13 cellular contexts compared by ENCODE assay signal in genomic region chr10:87658383-87658795, GRCh38. TPM values are rescaled to one million over a fixed set of nuclear protein-coding genes. Genes with fewer than 3 reads are reported as not detected.
A peak's percentile ranks its signal among the peaks of the same experiment; 100 is the strongest.
DNase-seq lines count a peak whose midpoint lies in the region; ATAC-seq, FAIRE-seq and TF ChIP-seq lines count a peak whose summit lies in the region.
"Had no signal": no experiment of that assay in that cellular context is flagged by ENCODE, and none has a peak within 500 bp of the region (broad histone marks: within the 10 kb centered on the region; RNA-seq: fewer than 3 reads in every experiment).

No MANE protein-coding gene starts in this region.

- H3K27ac ChIP-seq in HepG2 (ENCODE audit: extremely low read length, insufficient read depth, low read length): no peak overlapping the region

- no TSS peak for BruUV-seq in HepG2 (replicated peaks; lab: Mats Ljungman, UMichigan)

- peaks cover 26% of the 10 kb centered on the region for H3K4me1 ChIP-seq in HepG2 (ENCODE audit: insufficient read depth, low read length)

- peak overlapping the region; percentile 48 for H3K27ac Mint-ChIP-seq in mesothelial cell of epicardium
- H3K27ac Mint-ChIP-seq: CD4-positive, alpha-beta T cell had no signal

- intact Hi-C loops in HepG2 (cut with micrococcal nuclease; ENCODE audit: unreplicated experiment): loop anchor here (2.0 kb wide), 1 partner anchor 126 kb away; no protein-coding TSS in a partner anchor

- in situ Hi-C loops in HepG2 (cut with HindIII; ENCODE audit: extremely low pct_ligation_motif_present, low pct_unique_long_range_greater_than_20kb): loop anchor here (5.0 to 25.0 kb wide), 2 partner anchors 79 to 454 kb away; no protein-coding TSS in a partner anchor

- no peaks in the 10 kb centered on the region for H4K20me1 ChIP-seq in HepG2 (ENCODE audit: insufficient read depth, low read length)

- POLR2A ChIA-PET in HepG2 (lab: Yijun Ruan, JAX): no interaction called here

- no peak overlapping the region for H2AFZ ChIP-seq in HepG2 (ENCODE audit: low read length)

- no peaks in the 10 kb centered on the region for H3K9me3 Mint-ChIP-seq in mesothelial cell of epicardium
- H3K9me3 Mint-ChIP-seq: CD4-positive, alpha-beta T cell; endodermal cell had no signal

- H3K4me3 Mint-ChIP-seq in mesothelial cell of epicardium: no peak overlapping the region

- peaks cover 24% of the 10 kb centered on the region for H3K27me3 Mint-ChIP-seq in mesothelial cell of epicardium (ENCODE audit: low read depth)

- H3K9me3 ChIP-seq in HepG2 (ENCODE audit: low read length): no peaks in the 10 kb centered on the region

- peaks cover 5 to 31% of the 10 kb centered on the region in 2 experiments; a peak in 4 of 5 replicates for H3K27me3 ChIP-seq in HepG2 (ENCODE audit: control insufficient read depth in 1 of 2, insufficient read depth in 2 of 2, low read length in 2 of 2)

- CTCF ChIA-PET in HepG2 (lab: Yijun Ruan, JAX; ENCODE audit: low intra/inter-chr PET ratio, low total read pairs): no interaction called here

- no peak overlapping the region for H3K9ac ChIP-seq in HepG2 (ENCODE audit: insufficient read depth, low read depth, low read length)

- peak; percentile 41 for DNase-seq in DMS153 (lab: John Stamatoyannopoulos, UW)
- peak; percentile 81 for DNase-seq in NCI-H128 (lab: John Stamatoyannopoulos, UW; ENCODE audit: unreplicated experiment)
- DNase-seq in astrocyte of the hippocampus (ENCODE audit: low read depth, low spot score): peak; percentile 21
- no peak for DNase-seq in mesothelial cell of epicardium (ENCODE audit: low spot score in 2 of 2, unreplicated experiment in 2 of 2)
- no peak for DNase-seq in GM03348 (ENCODE audit: low spot score)
- DNase-seq in HepG2 (ENCODE audit: low spot score): no peak
- DNase-seq: CD4-positive, alpha-beta T cell; naive B cell; OCI-M1; T-helper 9 cell had no signal

- ATAC-seq in GM21786 (IDR thresholded peaks at IDR 0.05; ENCODE audit: unreplicated experiment) (no peak), HepG2 (no peak), GM19324 (IDR thresholded peaks at IDR 0.05; ENCODE audit: low FRiP score, unreplicated experiment) (no peak)

- 40% methylated on average over 5 of the region's 5 CpGs for WGBS in HepG2 (ENCODE audit: low lambda C conversion rate)

- no peaks in the 10 kb centered on the region for H3K36me3 Mint-ChIP-seq in mesothelial cell of epicardium
- H3K36me3 Mint-ChIP-seq: naive B cell had no signal

- no peak for FAIRE-seq in HepG2 (lab: Jason Lieb, UNC)

- H3K4me2 ChIP-seq in HepG2 (ENCODE audit: low read depth, low read length): no peak overlapping the region

- TF ChIP-seq CTCF in mesothelial cell of epicardium (IDR thresholded peaks at IDR 0.05; ENCODE audit: unreplicated experiment) (no peak), HepG2 (CRISPR knock-in tag; IDR thresholded peaks at IDR 0.05) (no peak)

- TF ChIP-seq POLR2A in HepG2 (IDR thresholded peaks at IDR 0.05; ENCODE audit: insufficient read depth in 1 of 2, low read depth in 2 of 2, low read length in 2 of 2): no peak

- H3K4me1 Mint-ChIP-seq in mesothelial cell of epicardium: peaks cover 50% of the 10 kb centered on the region

- H3K79me2 ChIP-seq in HepG2 (ENCODE audit: insufficient read depth, low read length): no peaks in the 10 kb centered on the region

- TF ChIP-seq RAD21 in HepG2 (CRISPR knock-in tag; IDR thresholded peaks at IDR 0.05): no peak

- no peak overlapping the region for H3K4me3 ChIP-seq in HepG2 (replicated peaks in 1 of 3; ENCODE audit: insufficient read depth in 1 of 3, low read depth in 2 of 3, low read length in 3 of 3)

- no peaks in the 10 kb centered on the region for H3K36me3 ChIP-seq in HepG2 (replicated peaks in 1 of 2; ENCODE audit: control insufficient read depth in 1 of 2, insufficient read depth in 2 of 2, low read length in 2 of 2)

- TF ChIP-seq EP300 in HepG2 (IDR thresholded peaks at IDR 0.05; ENCODE audit: low read depth in 2 of 2, low read length in 2 of 2) (no peak), HepG2 (CRISPR knock-in tag; IDR thresholded peaks at IDR 0.05; ENCODE audit: borderline replicate concordance) (no peak)

TF ChIP-seq in HepG2, 621 proteins besides CTCF, POLR2A, EP300 and RAD21:
- TF ChIP-seq RFXAP (CRISPR knock-in tag; IDR thresholded peaks at IDR 0.05; ENCODE audit: borderline replicate concordance) (no peak), ZNF225 (CRISPR knock-in tag; IDR thresholded peaks at IDR 0.05) (no peak), TOE1 (CRISPR knock-in tag; IDR thresholded peaks at IDR 0.05) (no peak), RFXANK (CRISPR knock-in tag; IDR thresholded peaks at IDR 0.05) (no peak), ZNF414 (CRISPR knock-in tag; IDR thresholded peaks at IDR 0.05) (no peak), EED (CRISPR knock-in tag; IDR thresholded peaks at IDR 0.05) (no peak), PRMT3 (CRISPR knock-in tag; IDR thresholded peaks at IDR 0.05; ENCODE audit: borderline replicate concordance, low read depth) (no peak), IRX3 (CRISPR knock-in tag; IDR thresholded peaks at IDR 0.05; ENCODE audit: borderline replicate concordance, low read depth) (no peak), ZNF776 (CRISPR knock-in tag; IDR thresholded peaks at IDR 0.05) (no peak), NCOA2 (CRISPR knock-in tag; IDR thresholded peaks at IDR 0.05) (no peak)

RNA-seq across cellular contexts. Expression of gene PAPSS2, which starts 1.3 kb away (rescaled TPM):
- 13.2 to 16.9 TPM (median 13.7 TPM) in 3 replicates for total RNA-seq in mesothelial cell of epicardium
- 0.11 and 0.17 TPM in 2 replicates for total RNA-seq in HepG2 (2016; rRNA removed; fragmentation: Illumina TruSeq; extraction: Trizol)
- total RNA-seq in HepG2 (2016; cell fraction: cytosol; rRNA removed; fragmentation: Illumina TruSeq; extraction: Trizol; ENCODE audit: low read depth): not detected in 2 replicates
- total RNA-seq in HepG2 (2016; cell fraction: insoluble cytoplasmic fraction; rRNA removed; fragmentation: Illumina TruSeq; extraction: Trizol): 0.13 and 0.58 TPM in 2 replicates
- 0.09 and 0.17 TPM in 2 replicates for total RNA-seq in HepG2 (2016; cell fraction: membrane; rRNA removed; fragmentation: Illumina TruSeq; extraction: Trizol)
- 0.09 TPM in 2 replicates for total RNA-seq in HepG2 (2016; cell fraction: nucleus; rRNA removed; fragmentation: Illumina TruSeq; extraction: Trizol)
- 0.12 and 0.21 TPM in 2 replicates for polyA plus RNA-seq in HepG2 (2011; rRNA removed)
- 0.11 and 0.22 TPM in 2 replicates for polyA plus RNA-seq in HepG2 (2011; cell fraction: cytosol; rRNA removed)
- polyA plus RNA-seq in HepG2 (2011; cell fraction: nucleus; rRNA removed): 0.11 and 0.14 TPM in 2 replicates
- 0.17 and 0.24 TPM in 2 replicates for polyA plus RNA-seq in HepG2 (2012)
- 0.09 and 0.28 TPM in 2 replicates for polyA plus RNA-seq in HepG2 (2016; cell fraction: cytosol; fragmentation: Illumina TruSeq; extraction: Trizol; ENCODE audit: low read depth)
- polyA plus RNA-seq in HepG2 (2016; cell fraction: insoluble cytoplasmic fraction; fragmentation: Illumina TruSeq; extraction: Trizol; ENCODE audit: low read depth): 0.20 and 0.27 TPM in 2 replicates
- polyA plus RNA-seq in HepG2 (2016; cell fraction: membrane; fragmentation: Illumina TruSeq; extraction: Trizol; ENCODE audit: low read depth): 0.09 and 0.24 TPM in 2 replicates
- polyA plus RNA-seq in HepG2 (2016; cell fraction: nucleus; fragmentation: Illumina TruSeq; extraction: Trizol; ENCODE audit: insufficient read depth, low read depth): 0.19 and 0.27 TPM in 2 replicates
- 6.3 TPM in 1 of 2 replicates, not detected in the other for polyA minus RNA-seq in HepG2 (2011; rRNA and poly(A)+ RNA removed; ENCODE audit: low replicate concordance)
- polyA minus RNA-seq in HepG2 (2011; cell fraction: cytosol; rRNA and poly(A)+ RNA removed): 0.10 and 2.5 TPM in 2 replicates
- 0.13 and 0.25 TPM in 2 replicates for polyA minus RNA-seq in HepG2 (2011; cell fraction: nucleus; rRNA and poly(A)+ RNA removed)
- total RNA-seq: CD4-positive, alpha-beta T cell had no signal

Comparison
In these comparisons a context has a peak if more than half of its experiments do, and no peak if none do; other contexts are left out.
1. DNase-seq: peak in DMS153 (single experiment), NCI-H128 (single experiment) and astrocyte of the hippocampus (single experiment); none in mesothelial cell of epicardium (0 of 2), GM03348 (single experiment) and HepG2 (single experiment).